ENCODE assay signal across 1 cellular context in genomic region chr1:186375152-186375928, GRCh38.
TF ChIP-seq lines count a peak whose summit lies in the region.

TSS of gene ODR4 (plus strand) at chr1:186375838. CDS start at chr1:186379786, 3,948 bp downstream.
TSS of gene TPR (minus strand) at chr1:186375253. CDS start at chr1:186375028, 225 bp downstream.

TF ChIP-seq in K562, 482 proteins besides CTCF, POLR2A, EP300 and RAD21 (continued from another document and continues in another):
- 0 out of 2 replicates have a peak, but pooled peaks have one; percentile 26 for TF ChIP-seq ZSCAN29 (IDR thresholded peaks at IDR 0.05)
- TF ChIP-seq ZNF12 (CRISPR knock-in tag; IDR thresholded peaks at IDR 0.05), result peak; percentile 41; the same call in 1 of the 2 replicates
- peak; percentile 88 to 97 for TF ChIP-seq MLLT1 (IDR thresholded peaks at IDR 0.05)
- TF ChIP-seq TBL1XR1 (IDR thresholded peaks at IDR 0.05; ENCODE audit: low read length in 2 of 2), result peak; percentile 65 to 96
- no peak for TF ChIP-seq CHD1 (IDR thresholded peaks at IDR 0.05; ENCODE audit: low read length)
- no peak for TF ChIP-seq JUNB (CRISPR knock-in tag; conservative IDR thresholded peaks at IDR 0.05)
- TF ChIP-seq YBX1 (IDR thresholded peaks at IDR 0.05), result no peak
- TF ChIP-seq TRIM25 (IDR thresholded peaks at IDR 0.05; ENCODE audit: borderline replicate concordance), result no peak
- no peak for TF ChIP-seq PBX2 (CRISPR knock-in tag; IDR thresholded peaks at IDR 0.05; ENCODE audit: low read depth)
- peak; percentile 30 for TF ChIP-seq PBX2 (tag; conservative IDR thresholded peaks at IDR 0.05; ENCODE audit: low read depth)
- peak; percentile 47 for TF ChIP-seq HMGN3 (IDR thresholded peaks at IDR 0.05; ENCODE audit: borderline replicate concordance, extremely low read depth, insufficient read length, low read depth, low read length)
- TF ChIP-seq, protein P1, sequence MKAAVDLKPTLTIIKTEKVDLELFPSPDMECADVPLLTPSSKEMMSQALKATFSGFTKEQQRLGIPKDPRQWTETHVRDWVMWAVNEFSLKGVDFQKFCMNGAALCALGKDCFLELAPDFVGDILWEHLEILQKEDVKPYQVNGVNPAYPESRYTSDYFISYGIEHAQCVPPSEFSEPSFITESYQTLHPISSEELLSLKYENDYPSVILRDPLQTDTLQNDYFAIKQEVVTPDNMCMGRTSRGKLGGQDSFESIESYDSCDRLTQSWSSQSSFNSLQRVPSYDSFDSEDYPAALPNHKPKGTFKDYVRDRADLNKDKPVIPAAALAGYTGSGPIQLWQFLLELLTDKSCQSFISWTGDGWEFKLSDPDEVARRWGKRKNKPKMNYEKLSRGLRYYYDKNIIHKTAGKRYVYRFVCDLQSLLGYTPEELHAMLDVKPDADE (conservative IDR thresholded peaks at IDR 0.05; ENCODE audit: control insufficient read depth, low read depth, low read length), result no peak; the same call in none of the 2 replicates
- TF ChIP-seq RFX7 (CRISPR knock-in tag; IDR thresholded peaks at IDR 0.05), result no peak
- TF ChIP-seq LCOR (CRISPR knock-in tag; IDR thresholded peaks at IDR 0.05), result peak; percentile 98
- TF ChIP-seq ZNF431 (CRISPR knock-in tag; IDR thresholded peaks at IDR 0.05), result peak; percentile 83
- TF ChIP-seq, protein P2, sequence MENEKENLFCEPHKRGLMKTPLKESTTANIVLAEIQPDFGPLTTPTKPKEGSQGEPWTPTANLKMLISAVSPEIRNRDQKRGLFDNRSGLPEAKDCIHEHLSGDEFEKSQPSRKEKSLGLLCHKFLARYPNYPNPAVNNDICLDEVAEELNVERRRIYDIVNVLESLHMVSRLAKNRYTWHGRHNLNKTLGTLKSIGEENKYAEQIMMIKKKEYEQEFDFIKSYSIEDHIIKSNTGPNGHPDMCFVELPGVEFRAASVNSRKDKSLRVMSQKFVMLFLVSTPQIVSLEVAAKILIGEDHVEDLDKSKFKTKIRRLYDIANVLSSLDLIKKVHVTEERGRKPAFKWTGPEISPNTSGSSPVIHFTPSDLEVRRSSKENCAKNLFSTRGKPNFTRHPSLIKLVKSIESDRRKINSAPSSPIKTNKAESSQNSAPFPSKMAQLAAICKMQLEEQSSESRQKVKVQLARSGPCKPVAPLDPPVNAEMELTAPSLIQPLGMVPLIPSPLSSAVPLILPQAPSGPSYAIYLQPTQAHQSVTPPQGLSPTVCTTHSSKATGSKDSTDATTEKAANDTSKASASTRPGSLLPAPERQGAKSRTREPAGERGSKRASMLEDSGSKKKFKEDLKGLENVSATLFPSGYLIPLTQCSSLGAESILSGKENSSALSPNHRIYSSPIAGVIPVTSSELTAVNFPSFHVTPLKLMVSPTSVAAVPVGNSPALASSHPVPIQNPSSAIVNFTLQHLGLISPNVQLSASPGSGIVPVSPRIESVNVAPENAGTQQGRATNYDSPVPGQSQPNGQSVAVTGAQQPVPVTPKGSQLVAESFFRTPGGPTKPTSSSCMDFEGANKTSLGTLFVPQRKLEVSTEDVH (IDR thresholded peaks at IDR 0.05; ENCODE audit: low read depth, partially characterized antibody), result peak; percentile 95
- TF ChIP-seq HLTF (IDR thresholded peaks at IDR 0.05), result peak; percentile 93; the same call in 1 of the 2 replicates
- peak; percentile 84; the same call in 1 of the 2 replicates for TF ChIP-seq ZNF395 (CRISPR knock-in tag; IDR thresholded peaks at IDR 0.05)
- peak; percentile 94 for TF ChIP-seq CTBP1 (IDR thresholded peaks at IDR 0.05; ENCODE audit: borderline replicate concordance)
- peak; percentile 88 for TF ChIP-seq DIDO1 (tag; IDR thresholded peaks at IDR 0.05; ENCODE audit: low read depth)
- no peak for TF ChIP-seq HINFP (tag; conservative IDR thresholded peaks at IDR 0.05; ENCODE audit: low read depth)
- no peak for TF ChIP-seq STAT6 (CRISPR knock-in tag; IDR thresholded peaks at IDR 0.05)
- peak; percentile 95 for TF ChIP-seq BRD9 (IDR thresholded peaks at IDR 0.05; ENCODE audit: low read depth, partially characterized antibody)
- TF ChIP-seq, protein P3, sequence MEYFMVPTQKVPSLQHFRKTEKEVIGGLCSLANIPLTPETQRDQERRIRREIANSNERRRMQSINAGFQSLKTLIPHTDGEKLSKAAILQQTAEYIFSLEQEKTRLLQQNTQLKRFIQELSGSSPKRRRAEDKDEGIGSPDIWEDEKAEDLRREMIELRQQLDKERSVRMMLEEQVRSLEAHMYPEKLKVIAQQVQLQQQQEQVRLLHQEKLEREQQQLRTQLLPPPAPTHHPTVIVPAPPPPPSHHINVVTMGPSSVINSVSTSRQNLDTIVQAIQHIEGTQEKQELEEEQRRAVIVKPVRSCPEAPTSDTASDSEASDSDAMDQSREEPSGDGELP (CRISPR knock-in tag; IDR thresholded peaks at IDR 0.05; ENCODE audit: borderline replicate concordance), result peak; percentile 92
- TF ChIP-seq PHF8 (IDR thresholded peaks at IDR 0.05; ENCODE audit: borderline replicate concordance, low read length), result peak; percentile 98
- peak; percentile 2 for TF ChIP-seq NUFIP1 (IDR thresholded peaks at IDR 0.05; ENCODE audit: partially characterized antibody)
- peak; percentile 99 for TF ChIP-seq EP400 (IDR thresholded peaks at IDR 0.05)
- TF ChIP-seq MYNN (IDR thresholded peaks at IDR 0.05), result peak; percentile 77; the same call in 1 of the 2 replicates
- no peak for TF ChIP-seq MYNN (CRISPR knock-in tag; IDR thresholded peaks at IDR 0.05)
- TF ChIP-seq MEF2D (tag; conservative IDR thresholded peaks at IDR 0.05; ENCODE audit: low read depth), result 0 out of 2 replicates have a peak, but pooled peaks have one; percentile 23
- TF ChIP-seq ZFPM2 (CRISPR knock-in tag; IDR thresholded peaks at IDR 0.05), result no peak
- TF ChIP-seq FOXK2 (conservative IDR thresholded peaks at IDR 0.05 in 1 of 2, IDR thresholded peaks at IDR 0.05 in 1 of 2; ENCODE audit: low read depth in 2 of 2), result peak; percentile 73 to 80; a peak in 3 of 4 replicates
- TF ChIP-seq SRF (CRISPR knock-in tag; IDR thresholded peaks at IDR 0.05), result peak in 1 of 2 experiments; percentile 85; a peak in 2 of 4 replicates
- TF ChIP-seq XRCC5 (IDR thresholded peaks at IDR 0.05; ENCODE audit: low read depth, low read length), result peak; percentile 97
- peak; percentile 33; the same call in 1 of the 2 replicates for TF ChIP-seq BHLHE40 (IDR thresholded peaks at IDR 0.05; ENCODE audit: low read length)
- TF ChIP-seq MEIS2 (IDR thresholded peaks at IDR 0.05; ENCODE audit: partially characterized antibody), result peak; percentile 79
- peak; percentile 95 for TF ChIP-seq POLR2B (IDR thresholded peaks at IDR 0.05; ENCODE audit: low read depth, partially characterized antibody)
- peak; percentile 82; the same call in 1 of the 2 replicates for TF ChIP-seq GATAD2B (IDR thresholded peaks at IDR 0.05; ENCODE audit: borderline replicate concordance)
- TF ChIP-seq HNRNPH1 (optimal IDR thresholded peaks at IDR 0.05; ENCODE audit: low read depth, low read length), result no peak
- peak; percentile 94 for TF ChIP-seq KDM5B (IDR thresholded peaks at IDR 0.05; ENCODE audit: insufficient replicate concordance, low read depth, low read length)
- no peak for TF ChIP-seq BRF2 (IDR thresholded peaks at IDR 0.05; ENCODE audit: borderline replicate concordance, insufficient read depth, insufficient read length)
- TF ChIP-seq ZNF263 (CRISPR knock-in tag; IDR thresholded peaks at IDR 0.05; ENCODE audit: borderline replicate concordance), result no peak
- TF ChIP-seq ID3 (CRISPR knock-in tag; IDR thresholded peaks at IDR 0.05), result no peak
- TF ChIP-seq ID3 (tag; IDR thresholded peaks at IDR 0.05), result peak; percentile 95
- no peak; the same call in 1 of the 2 replicates for TF ChIP-seq THRAP3 (IDR thresholded peaks at IDR 0.05; ENCODE audit: borderline replicate concordance)
- no peak for TF ChIP-seq ZNF436 (CRISPR knock-in tag; IDR thresholded peaks at IDR 0.05)
